ENCODE assay signal across 26 cellular contexts in genomic region chr19:9850235-9850959, GRCh38. TPM values are rescaled to one million over a fixed set of nuclear protein-coding genes. Genes with fewer than 3 reads are reported as not detected.
DNase-seq lines count a peak whose midpoint lies in the region; ATAC-seq, FAIRE-seq and TF ChIP-seq lines count a peak whose summit lies in the region.
"Had no signal": no experiment of that assay in that cellular context is flagged by ENCODE, and none has a peak within 500 bp of the region (broad histone marks: within the 10 kb centered on the region; RNA-seq: fewer than 3 reads in every experiment).

No MANE protein-coding gene starts in this region.

- H3F3A ChIP-seq in PC-3 (ENCODE audit: low read length, unreplicated experiment) = no peaks in the 10 kb centered on the region

- H3K9me3 ChIP-seq in PC-3 (ENCODE audit: low read length) = no peaks in the 10 kb centered on the region
- H3K9me3 ChIP-seq: adrenal gland; BLaER1 treated with 17β-estradiol and CSF1 and Interleukin-3, amounts not matched to agents 10 nM and 100 nM; esophagus muscularis mucosa; gastroesophageal sphincter; neutrophil; testis had no signal

- POLR2A ChIA-PET in PC-3 (lab: Charles Lee; ENCODE audit: unreplicated experiment) = no interaction called here

- FAIRE-seq in D721Med (lab: Jason Lieb, UNC) = no peak
- FAIRE-seq: GM12891 had no signal

- H4K20me1 ChIP-seq in PC-3 (ENCODE audit: low read length) = no peaks in the 10 kb centered on the region

- intact Hi-C loops in PC-3 (cut with micrococcal nuclease) = no loop called here

- H3K27me3 ChIP-seq in layer of hippocampus (ENCODE audit: control insufficient read depth, insufficient read depth, low read length) (no peaks in the 10 kb centered on the region), PC-3 (ENCODE audit: low read length) (no peaks in the 10 kb centered on the region)
- H3K27me3 ChIP-seq: adrenal gland; BLaER1 treated with 17β-estradiol and CSF1 and Interleukin-3, amounts not matched to agents 10 nM and 100 nM; esophagus muscularis mucosa; gastroesophageal sphincter; neutrophil; testis had no signal

- CTCF ChIA-PET in PC-3 (lab: Charles Lee) = no interaction called here

- no peaks in the 10 kb centered on the region for H3K79me2 ChIP-seq in PC-3 (ENCODE audit: low read length)

- no peak overlapping the region for H3K4me3 ChIP-seq in PC-3 (ENCODE audit: low read length)
- H3K4me3 ChIP-seq: adrenal gland; BLaER1 treated with 17β-estradiol and CSF1 and Interleukin-3, amounts not matched to agents 10 nM and 100 nM; esophagus muscularis mucosa; gastroesophageal sphincter; testis had no signal

- H2AFZ ChIP-seq in PC-3 (ENCODE audit: low read length) = no peak overlapping the region

- peaks cover 5% of the 10 kb centered on the region; the same call in 1 of the 2 replicates for H3K4me1 ChIP-seq in PC-3 (ENCODE audit: insufficient read depth, low read length)
- H3K4me1 ChIP-seq: BLaER1 treated with 17β-estradiol and CSF1 and Interleukin-3, amounts not matched to agents 10 nM and 100 nM had no signal

- TF ChIP-seq CTCF in D721Med (IDR thresholded peaks at IDR 0.05; ENCODE audit: insufficient read depth, missing control alignments) (no peak), PC-3 (conservative IDR thresholded peaks at IDR 0.05; ENCODE audit: low read depth, low read length) (no peak)

- peak overlapping the region; percentile 52 for H3K27ac ChIP-seq in layer of hippocampus (ENCODE audit: low read depth, low read length)
- H3K27ac ChIP-seq in PC-3 (ENCODE audit: low read length) = no peak overlapping the region
- H3K27ac ChIP-seq: adrenal gland; BLaER1 treated with 17β-estradiol and CSF1 and Interleukin-3, amounts not matched to agents 10 nM and 100 nM; esophagus muscularis mucosa; gastroesophageal sphincter; neutrophil; testis had no signal

- H3K9me2 ChIP-seq in PC-3 (replicated peaks; ENCODE audit: low read length) = no peaks in the 10 kb centered on the region

- no peak overlapping the region for H3K4me2 ChIP-seq in PC-3 (ENCODE audit: low read length)
- H3K4me2 ChIP-seq: BLaER1 treated with 17β-estradiol and CSF1 and Interleukin-3, amounts not matched to agents 10 nM and 100 nM had no signal

- peaks cover 8% of the 10 kb centered on the region for H3K36me3 Mint-ChIP-seq in activated T-cell treated with anti-CD3 and anti-CD28 coated beads, Interleukin-2, amount 50 U/mL, for 4 hours (ENCODE audit: insufficient read depth)

- H3K4me3 Mint-ChIP-seq in activated T-cell treated with anti-CD3 and anti-CD28 coated beads, Interleukin-2, amount 50 U/mL, for 4 hours = no peak overlapping the region
- H3K4me3 Mint-ChIP-seq: activated CD4-positive, alpha-beta T cell treated with anti-CD3 and anti-CD28 coated beads, Interleukin-2, amount 10 ng/mL, durations not matched to agents 7 days and 5 days; mesothelial cell of epicardium; T-cell had no signal

- ATAC-seq in PC-3 = no peak
- no peak for ATAC-seq in HG02623 (IDR thresholded peaks at IDR 0.05; ENCODE audit: unreplicated experiment)
- ATAC-seq in activated T-cell treated with anti-CD3 and anti-CD28 coated beads, Interleukin-2, amount 50 U/mL, for 4 hours = no peak
- ATAC-seq: gastroesophageal sphincter, left colon, Right ventricle myocardium inferior, T-cell had no signal

- no TSS peak for BruUV-seq in PC-3 (replicated peaks; lab: Mats Ljungman, UMichigan)

- peaks cover 25% of the 10 kb centered on the region for H3K4me1 Mint-ChIP-seq in activated T-cell treated with anti-CD3 and anti-CD28 coated beads, Interleukin-2, amount 50 U/mL, for 4 hours (ENCODE audit: low read depth)

- peak; percentile 87 for DNase-seq in D721Med (ENCODE audit: insufficient read length, low spot score)
- peak; percentile 56 for DNase-seq in NCI-H1092 (lab: John Stamatoyannopoulos, UW)
- peak; percentile 96 for DNase-seq in NCI-H82 (lab: John Stamatoyannopoulos, UW)
- no peak for DNase-seq in PC-3
- DNase-seq in HuH-7 (ENCODE audit: low spot score) = no peak
- no peak for DNase-seq in activated T-cell treated with anti-CD3 and anti-CD28 coated beads, Interleukin-2, amount 50 U/mL, for 4 hours
- DNase-seq: activated CD4-positive, alpha-beta T cell treated with anti-CD3 and anti-CD28 coated beads, Interleukin-2, amount 10 ng/mL, durations not matched to agents 7 days and 5 days; activated CD8-positive, alpha-beta memory T cell treated with anti-CD3 and anti-CD28 coated beads, Interleukin-2, amount 50 U/mL, for 4 hours; activated effector memory CD4-positive, alpha-beta T cell treated with anti-CD3 and anti-CD28 coated beads, Interleukin-2, amount 50 U/mL, for 16 hours; adrenal gland; effector CD8-positive, alpha-beta T cell; Karpas-422; left colon; NCI-H1436; stimulated activated CD4-positive, alpha-beta T cell treated with anti-CD3 and anti-CD28 coated beads, Interleukin-12 subunit alpha, Interleukin-12 subunit beta, amount 100 ng/mL, for 4 hours; T-cell; testis had no signal

- H3K36me3 ChIP-seq in PC-3 (ENCODE audit: low read depth, low read length) = peaks cover 9% of the 10 kb centered on the region; the same call in 1 of the 2 replicates

- H3K9ac ChIP-seq in PC-3 (ENCODE audit: low read length) = no peak overlapping the region
- H3K9ac ChIP-seq: BLaER1 treated with 17β-estradiol and CSF1 and Interleukin-3, amounts not matched to agents 10 nM and 100 nM had no signal

- no peaks in the 10 kb centered on the region for H3K27me3 Mint-ChIP-seq in activated T-cell treated with anti-CD3 and anti-CD28 coated beads, Interleukin-2, amount 50 U/mL, for 4 hours (ENCODE audit: low read depth)
- H3K27me3 Mint-ChIP-seq: activated CD4-positive, alpha-beta T cell treated with anti-CD3 and anti-CD28 coated beads, Interleukin-2, amount 10 ng/mL, durations not matched to agents 7 days and 5 days; T-cell had no signal

- no peaks in the 10 kb centered on the region for H3K9me3 Mint-ChIP-seq in activated T-cell treated with anti-CD3 and anti-CD28 coated beads, Interleukin-2, amount 50 U/mL, for 4 hours
- H3K9me3 Mint-ChIP-seq: activated CD4-positive, alpha-beta T cell treated with anti-CD3 and anti-CD28 coated beads, Interleukin-2, amount 10 ng/mL, durations not matched to agents 7 days and 5 days; T-cell had no signal

RNA-seq across cellular contexts. Expression of gene PIN1, which starts 15.3 kb away (rescaled TPM):
- total RNA-seq in PC-3 (2014; rRNA removed) = 314 and 349 TPM in 2 replicates
- total RNA-seq in activated T-cell treated with anti-CD3 and anti-CD28 coated beads, Interleukin-2, amount 50 U/mL, for 4 hours = 10 to 100 TPM; 95.8 to 99.4 (median 97.9) TPM

RNA-seq across cellular contexts. Expression of gene UBL5, which starts 22.7 kb away (rescaled TPM):
- 521 and 599 TPM in 2 replicates for total RNA-seq in PC-3 (2014; rRNA removed)
- 100 to 1,000 TPM; 323 to 345 (median 343) TPM for total RNA-seq in activated T-cell treated with anti-CD3 and anti-CD28 coated beads, Interleukin-2, amount 50 U/mL, for 4 hours

RNA-seq across cellular contexts. Expression of gene FBXL12, which starts 31.5 kb away (rescaled TPM):
- total RNA-seq in PC-3 (2014; rRNA removed) = 31.4 and 37.6 TPM in 2 replicates
- total RNA-seq in activated T-cell treated with anti-CD3 and anti-CD28 coated beads, Interleukin-2, amount 50 U/mL, for 4 hours = 10 to 100 TPM; 20.8 to 22.7 (median 22.3) TPM

Comparison
In these comparisons a context has a peak if more than half of its experiments do, and no peak if none do; other contexts are left out.
1. DNase-seq: peak in D721Med (single experiment), NCI-H1092 (single experiment) and NCI-H82 (single experiment); none in PC-3 (single experiment), HuH-7 (single experiment) and activated T-cell treated with anti-CD3 and anti-CD28 coated beads, Interleukin-2, amount 50 U/mL, for 4 hours (single experiment).